ENCODE assay signal across 9 cellular contexts in the genomic region with DNA sequence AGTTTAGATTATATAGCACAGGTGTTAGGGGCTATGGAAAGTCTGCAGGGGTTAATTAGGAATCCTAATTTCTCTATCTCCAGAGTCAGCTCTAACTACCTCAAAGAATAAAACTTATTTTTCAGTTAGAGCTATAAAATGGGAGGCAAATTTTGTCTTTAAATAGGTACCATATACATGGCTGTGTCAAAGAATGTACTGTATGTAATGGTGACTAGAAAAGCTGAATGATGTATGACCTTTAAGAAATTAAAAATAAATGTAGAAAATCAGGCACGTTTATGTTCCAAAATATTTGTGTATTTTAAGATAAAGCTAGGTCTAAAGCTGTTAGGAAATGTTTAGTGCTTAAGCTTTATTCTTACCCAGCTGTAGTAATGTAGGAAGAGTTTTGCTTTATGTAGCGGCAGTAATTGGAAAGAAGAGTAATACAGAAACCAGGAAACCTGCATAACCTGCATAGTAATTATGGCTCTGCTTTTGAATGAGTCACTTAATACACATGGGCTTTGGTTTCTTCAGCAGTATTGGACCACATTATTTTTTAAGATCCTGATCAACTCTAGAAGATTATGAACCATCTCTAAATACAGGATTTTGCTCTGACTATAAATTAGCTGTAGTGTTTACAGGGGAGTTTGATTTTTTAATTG.
DNase-seq lines count a peak whose midpoint lies in the region; ATAC-seq and TF ChIP-seq lines count a peak whose summit lies in the region.
"Had no signal": no experiment of that assay in that cellular context is flagged by ENCODE, and none has a peak within 500 bp of the region (broad histone marks: within the 10 kb centered on the region; RNA-seq: fewer than 3 reads in every experiment).

No MANE protein-coding gene starts in this region.

- H3K4me3 Mint-ChIP-seq in activated CD4-positive, alpha-beta T cell treated with anti-CD3 and anti-CD28 coated beads for 36 hours: no peak overlapping the region
- no peak overlapping the region for H3K4me3 Mint-ChIP-seq in WTC11

- intact Hi-C loops in activated CD4-positive, alpha-beta T cell treated with anti-CD3 and anti-CD28 coated beads for 36 hours (cut with DNase I, micrococcal nuclease): loop anchor here (5.0 kb wide), 1 partner anchor 117 kb away; no protein-coding TSS in a partner anchor
- intact Hi-C loops in sciatic nerve (cut with DNase I): no loop called here

- no peaks in the 10 kb centered on the region for H3K9me3 Mint-ChIP-seq in activated CD4-positive, alpha-beta T cell treated with anti-CD3 and anti-CD28 coated beads for 36 hours (ENCODE audit: low read depth)
- no peaks in the 10 kb centered on the region for H3K9me3 Mint-ChIP-seq in WTC11

- ATAC-seq in activated CD4-positive, alpha-beta T cell treated with anti-CD3 and anti-CD28 coated beads for 36 hours: peak; percentile 89
- ATAC-seq in HG02884 (IDR thresholded peaks at IDR 0.05; ENCODE audit: unreplicated experiment) (peak; percentile 79), WTC11 (no peak), sciatic nerve (peak; percentile 14)

- H3K36me3 Mint-ChIP-seq in activated CD4-positive, alpha-beta T cell treated with anti-CD3 and anti-CD28 coated beads for 36 hours (ENCODE audit: low read depth): peaks cover 60% of the 10 kb centered on the region
- peaks cover 41% of the 10 kb centered on the region for H3K36me3 Mint-ChIP-seq in WTC11

- H3K27me3 Mint-ChIP-seq in activated CD4-positive, alpha-beta T cell treated with anti-CD3 and anti-CD28 coated beads for 36 hours: no peaks in the 10 kb centered on the region
- no peaks in the 10 kb centered on the region for H3K27me3 Mint-ChIP-seq in WTC11 (ENCODE audit: low read depth)

- peak overlapping the region; percentile 89 for H3K27ac Mint-ChIP-seq in activated CD4-positive, alpha-beta T cell treated with anti-CD3 and anti-CD28 coated beads for 36 hours
- peak overlapping the region; percentile 8; the same call in 1 of the 2 replicates for H3K27ac Mint-ChIP-seq in WTC11

- POLR2A ChIA-PET in activated CD4-positive, alpha-beta T cell treated with anti-CD3 and anti-CD28 coated beads for 36 hours (lab: Charles Lee): interaction anchor here (0.7 to 1.2 kb wide), 2 partner anchors 86 to 214 kb away, joined by 3 read pairs; no protein-coding TSS in a partner anchor
- POLR2A ChIA-PET in WTC11 (lab: Charles Lee): no interaction called here

- DNase-seq in activated CD4-positive, alpha-beta T cell treated with anti-CD3 and anti-CD28 coated beads for 36 hours: no peak
- DNase-seq in activated CD4-positive, alpha-beta T cell treated with anti-CD3 and anti-CD28 coated beads for 48 hours: no peak
- no peak for DNase-seq in WTC11 (ENCODE audit: low spot score)
- no peak for DNase-seq in sciatic nerve (ENCODE audit: low spot score)
- DNase-seq in G401 (ENCODE audit: low spot score): no peak
- no peak for DNase-seq in midbrain (lab: John Stamatoyannopoulos, UW)
- DNase-seq in T1000 (lab: John Stamatoyannopoulos, UW): no peak
- DNase-seq: tibial artery had no signal

- in situ Hi-C loops in G401 (cut with HindIII; ENCODE audit: low sequenced_read_pairs): no loop called here

- CTCF ChIA-PET in activated CD4-positive, alpha-beta T cell treated with anti-CD3 and anti-CD28 coated beads for 36 hours (lab: Charles Lee): interaction anchor here (0.6 to 1.5 kb wide), 4 partner anchors 21 to 255 kb away, joined by 3 to 6 read pairs (median 4); no protein-coding TSS in a partner anchor
- CTCF ChIA-PET in WTC11 (lab: Charles Lee): no interaction called here

- no peak for TF ChIP-seq CTCF in WTC11 (IDR thresholded peaks at IDR 0.05)

- peaks cover 63% of the 10 kb centered on the region for H3K4me1 Mint-ChIP-seq in activated CD4-positive, alpha-beta T cell treated with anti-CD3 and anti-CD28 coated beads for 36 hours
- no peaks in the 10 kb centered on the region for H3K4me1 Mint-ChIP-seq in WTC11

TF ChIP-seq in WTC11, 78 proteins besides CTCF, POLR2A, EP300 and RAD21:
- TF ChIP-seq ZNF671 (CRISPR knock-in tag; IDR thresholded peaks at IDR 0.05): no peak
- no peak for TF ChIP-seq GRHL2 (CRISPR knock-in tag; IDR thresholded peaks at IDR 0.05; ENCODE audit: insufficient replicate concordance, severe bottlenecking)
- no peak for TF ChIP-seq NFE2L1 (CRISPR knock-in tag; IDR thresholded peaks at IDR 0.05)
- TF ChIP-seq JAZF1 (CRISPR knock-in tag; IDR thresholded peaks at IDR 0.05): no peak
- TF ChIP-seq SMAD4 (CRISPR knock-in tag; IDR thresholded peaks at IDR 0.05): no peak
- no peak for TF ChIP-seq GTF2I (CRISPR knock-in tag; conservative IDR thresholded peaks at IDR 0.05)
- TF ChIP-seq, protein P1, sequence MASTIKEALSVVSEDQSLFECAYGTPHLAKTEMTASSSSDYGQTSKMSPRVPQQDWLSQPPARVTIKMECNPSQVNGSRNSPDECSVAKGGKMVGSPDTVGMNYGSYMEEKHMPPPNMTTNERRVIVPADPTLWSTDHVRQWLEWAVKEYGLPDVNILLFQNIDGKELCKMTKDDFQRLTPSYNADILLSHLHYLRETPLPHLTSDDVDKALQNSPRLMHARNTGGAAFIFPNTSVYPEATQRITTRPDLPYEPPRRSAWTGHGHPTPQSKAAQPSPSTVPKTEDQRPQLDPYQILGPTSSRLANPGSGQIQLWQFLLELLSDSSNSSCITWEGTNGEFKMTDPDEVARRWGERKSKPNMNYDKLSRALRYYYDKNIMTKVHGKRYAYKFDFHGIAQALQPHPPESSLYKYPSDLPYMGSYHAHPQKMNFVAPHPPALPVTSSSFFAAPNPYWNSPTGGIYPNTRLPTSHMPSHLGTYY (CRISPR knock-in tag; IDR thresholded peaks at IDR 0.05): no peak
